Comparison of ENCODE assay signal across 9 cellular contexts in the genomic region with DNA sequence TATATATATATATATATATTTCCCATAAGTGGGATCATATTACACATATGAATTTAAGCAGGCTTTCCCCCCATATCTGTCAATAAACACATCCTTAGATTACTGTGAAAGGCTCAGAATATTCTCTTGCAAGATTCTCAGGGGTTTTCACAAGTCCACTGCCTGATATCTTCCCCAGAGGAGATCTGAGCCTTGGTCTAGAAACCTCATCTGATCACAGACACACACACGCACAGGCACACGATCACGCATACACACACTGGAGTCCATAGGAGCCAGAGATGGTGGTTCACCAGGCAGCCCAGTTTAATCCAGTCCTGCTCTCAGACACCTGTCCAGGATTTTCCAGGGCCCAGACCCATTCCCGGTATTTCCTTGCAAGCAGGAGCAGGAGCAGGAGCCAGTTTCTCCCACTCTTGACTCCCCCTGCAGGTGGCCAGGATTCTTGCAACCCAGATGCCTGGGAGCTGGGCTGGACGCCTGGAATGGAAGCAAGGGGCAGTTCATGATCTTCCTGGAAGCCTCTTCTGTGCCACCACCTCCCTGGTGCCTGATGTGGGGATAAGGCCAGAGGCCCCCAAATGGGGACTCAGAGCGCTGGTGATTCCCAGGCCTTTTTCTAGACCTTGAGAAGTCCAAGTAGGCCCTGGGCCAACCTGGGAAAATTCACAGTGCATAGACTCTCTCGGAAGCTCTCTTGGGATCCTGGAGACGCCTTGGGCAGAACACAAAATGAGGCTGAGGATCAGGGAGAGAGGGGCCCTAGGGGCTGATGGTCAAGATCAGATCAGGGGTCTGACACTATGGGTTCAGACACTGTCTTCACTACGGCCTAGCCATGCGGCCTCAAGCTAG. TPM values are rescaled to one million over a fixed set of nuclear protein-coding genes. Genes with fewer than 3 reads are reported as not detected.
DNase-seq lines count a peak whose midpoint lies in the region; ATAC-seq and TF ChIP-seq lines count a peak whose summit lies in the region.
"Had no signal": no experiment of that assay in that cellular context is flagged by ENCODE, and none has a peak within 500 bp of the region (broad histone marks: within the 10 kb centered on the region; RNA-seq: fewer than 3 reads in every experiment).

No MANE protein-coding gene starts in this region.

- H3K36me3 ChIP-seq in colonic mucosa (no peaks in the 10 kb centered on the region), tibial nerve (no peaks in the 10 kb centered on the region)

- ATAC-seq in GM18511 (IDR thresholded peaks at IDR 0.05; ENCODE audit: unreplicated experiment): no peak

- H3K4me3 ChIP-seq in colonic mucosa (no peak overlapping the region), lower leg skin (ENCODE audit: low read depth, poor library complexity, severe bottlenecking) (no peak overlapping the region), tibial nerve (no peak overlapping the region)

- H3K4me1 ChIP-seq in colonic mucosa (no peaks in the 10 kb centered on the region), tibial nerve (peaks cover 0 to 31% (median 2%) of the 10 kb centered on the region in 4 donors)

- H3K27ac ChIP-seq in colonic mucosa: no peak overlapping the region
- H3K27ac ChIP-seq in tibial nerve: no peak overlapping the region

- H3K27me3 ChIP-seq in colonic mucosa (no peaks in the 10 kb centered on the region), tibial nerve (no peaks in the 10 kb centered on the region)

- WGBS in lower leg skin, 2 donors: 48 to 55% methylated on average over 8 to 10 of the region's 10 CpGs
- WGBS in tibial nerve, 2 donors: 52 to 54% methylated on average over 9 to 10 of the region's 10 CpGs

- TF ChIP-seq CTCF in colonic mucosa (IDR thresholded peaks at IDR 0.05) (peak; percentile 69), lower leg skin (IDR thresholded peaks at IDR 0.05) (peak in 1 of 3 donors; percentile 45), tibial nerve (IDR thresholded peaks at IDR 0.05) (peak; percentile 59 to 72 (median 67))

- DNase-seq in DMS153 treated with DMSO at 0.1 percent for 48 hours (lab: John Stamatoyannopoulos, UW; ENCODE audit: unreplicated experiment): peak; percentile 40
- peak; percentile 96 for DNase-seq in HuH-7 (ENCODE audit: low spot score)
- peak; percentile 70 for DNase-seq in OCI-M1 (lab: John Stamatoyannopoulos, UW)
- peak; percentile 79 for DNase-seq in colonic mucosa
- DNase-seq in lower leg skin (ENCODE audit: low spot score in 2 of 2): peak; percentile 71 to 95
- peak in 1 of 2 donors; percentile 63 for DNase-seq in tibial nerve (ENCODE audit: low spot score in 2 of 2)
- DNase-seq in NK-92 treated with Interleukin-12 subunit alpha and Interleukin-12 subunit beta, amount 100 ng/mL, for 24 hours (lab: John Stamatoyannopoulos, UW): no peak

- no peak for TF ChIP-seq EP300 in tibial nerve (IDR thresholded peaks at IDR 0.05)

- H3K9me3 ChIP-seq in colonic mucosa (no peaks in the 10 kb centered on the region), tibial nerve (no peaks in the 10 kb centered on the region)

- peak overlapping the region in 1 of 2 donors; percentile 36 for H3K9ac ChIP-seq in colonic mucosa (ENCODE audit: low read depth in 2 of 2, low read length in 2 of 2)

- TF ChIP-seq POLR2A in lower leg skin (IDR thresholded peaks at IDR 0.05): no peak
- TF ChIP-seq POLR2A in tibial nerve (IDR thresholded peaks at IDR 0.05): no peak

- intact Hi-C loops in colonic mucosa (cut with DNase I) (loop anchor here (5.0 to 10.0 kb wide), 2 partner anchors 191 to 283 kb away; no protein-coding TSS in a partner anchor), lower leg skin (cut with DNase I; ENCODE audit: low total_unique reads) (loop anchor here (5.0 to 10.0 kb wide), 2 partner anchors 181 to 288 kb away; a partner anchor contains a TSS)

RNA-seq across cellular contexts. Expression of a gene that starts 16.5 kb away (rescaled TPM):
- total RNA-seq in colonic mucosa (not detected), lower leg skin (100 to 1,000 TPM; 114 to 250 (median 183) TPM), tibial nerve (10 to 100 TPM in 1 of 4 donors, not detected in 3; 10.8 TPM)
- total RNA-seq: T-helper 2 cell treated with Interferon-gamma antibody and Interleukin-4, amounts not matched to agents 100 ng/mL and 5 ng/mL, for 36 hours had no signal

RNA-seq across cellular contexts. Expression of a gene that starts 31.2 kb away (rescaled TPM):
- not detected for total RNA-seq in colonic mucosa
- 100 to 1,000 TPM in 2 of 4 donors, 10 to 100 TPM in 1, 1 to 10 TPM in 1; 8.5 to 259 (median 78.2) TPM for total RNA-seq in lower leg skin
- total RNA-seq in tibial nerve: 1 to 10 TPM in 1 of 4 donors, not detected in 3; 3.9 TPM
- total RNA-seq: T-helper 2 cell treated with Interferon-gamma antibody and Interleukin-4, amounts not matched to agents 100 ng/mL and 5 ng/mL, for 36 hours had no signal

RNA-seq across cellular contexts. Expression of a gene that starts 39.6 kb away (rescaled TPM):
- total RNA-seq in colonic mucosa: 1,000 to 10,000 TPM; 4,207 to 4,597 TPM
- total RNA-seq in lower leg skin: 10 to 100 TPM; 18.1 to 96.0 (median 58.2) TPM
- total RNA-seq in tibial nerve: 10 to 100 TPM in 2 of 4 donors, 1 to 10 TPM in 1, under 1 TPM in 1; 0.20 to 19.7 (median 10.2) TPM

RNA-seq across cellular contexts. Expression of a gene that starts 51.4 kb away (rescaled TPM):
- total RNA-seq in colonic mucosa (not detected), lower leg skin (1 to 10 TPM in 1 of 4 donors, under 1 TPM in 2, not detected in 1; 0.51 to 1.1 (median 0.83) TPM), tibial nerve (not detected)
- total RNA-seq: T-helper 2 cell treated with Interferon-gamma antibody and Interleukin-4, amounts not matched to agents 100 ng/mL and 5 ng/mL, for 36 hours had no signal

Comparison
In these comparisons a context has a peak if more than half of its experiments do, and no peak if none do; other contexts are left out.
1. RNA of a gene that starts 16.5 kb away (total RNA-seq): 114 to 250 TPM in lower leg skin; not detected in colonic mucosa and 10.8 TPM in tibial nerve; every median in the first group is over 4 times any median in the second.
2. RNA of a gene that starts 39.6 kb away (total RNA-seq): 4,207 to 4,597 TPM in colonic mucosa; 18.1 to 96.0 TPM in lower leg skin and 0.20 to 19.7 TPM in tibial nerve; every median in the first group is over 10 times any median in the second.